8 cellular contexts compared by ENCODE assay signal in the genomic region with DNA sequence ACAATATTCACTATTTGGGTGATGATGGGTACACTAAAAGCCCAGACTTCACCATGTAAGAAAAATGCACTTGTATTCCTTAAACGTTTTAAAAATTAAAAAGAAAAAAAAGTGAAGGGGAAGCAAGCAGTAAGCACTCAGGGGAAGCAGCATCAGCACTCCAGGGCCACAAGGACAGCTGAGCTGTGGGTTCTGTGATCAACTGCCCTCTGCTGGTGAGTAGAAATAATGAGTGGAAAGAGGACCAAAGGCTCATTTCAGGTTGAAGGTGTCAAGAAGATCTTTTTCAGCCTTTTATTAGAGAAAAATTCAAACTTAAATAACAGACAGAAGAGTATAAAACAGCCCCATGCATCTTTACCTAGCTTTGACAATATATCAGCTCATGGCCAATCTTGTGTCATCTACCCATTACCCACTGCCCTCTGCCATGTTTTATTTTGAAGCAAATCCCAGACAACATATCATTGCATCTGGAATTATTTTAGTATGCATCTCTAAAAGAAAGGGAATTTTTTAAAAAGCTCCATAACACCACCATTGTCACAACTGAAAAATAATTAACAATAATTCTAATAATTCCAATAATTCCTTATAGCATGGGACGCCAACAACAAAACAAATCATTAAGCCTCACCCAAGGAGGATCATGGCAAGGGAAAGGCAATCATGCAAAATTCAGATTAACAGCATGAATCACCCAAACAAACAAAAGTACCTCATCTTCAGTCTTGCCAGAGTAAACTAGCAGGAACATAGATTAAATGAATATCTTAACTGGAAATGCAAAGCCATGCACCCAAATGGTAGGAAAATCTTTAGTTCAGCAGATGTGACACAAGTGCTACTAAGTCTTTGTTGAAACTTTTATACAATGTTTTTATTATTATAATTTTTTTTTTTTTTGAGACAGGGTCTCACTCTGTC. TPM values are rescaled to one million over a fixed set of nuclear protein-coding genes. Genes with fewer than 3 reads are reported as not detected.
A peak's percentile ranks its signal among the peaks of the same experiment; 100 is the strongest.
DNase-seq lines count a peak whose midpoint lies in the region; ATAC-seq and TF ChIP-seq lines count a peak whose summit lies in the region.

No MANE protein-coding gene starts in this region.

- POLR2A ChIA-PET in AG04449 (lab: Yijun Ruan, JAX), result no interaction called here
- POLR2A ChIA-PET in PC-9 (lab: Charles Lee; ENCODE audit: unreplicated experiment), result interaction anchor here (0.7 kb wide), 1 partner anchor 114 kb away, joined by 5 read pairs; no protein-coding TSS in a partner anchor

- CTCF ChIA-PET in AG04449 (lab: Yijun Ruan, JAX) (interaction anchor here (0.7 to 3.4 kb wide), 40 partner anchors 10 to 441 kb away, joined by 3 to 64 read pairs (median 4); no protein-coding TSS in a partner anchor), PC-9 (lab: Charles Lee) (interaction anchor here (0.6 to 0.8 kb wide), 2 partner anchors 10 to 141 kb away, joined by 3 to 6 read pairs; no protein-coding TSS in a partner anchor)

- TF ChIP-seq POLR2A in gastrocnemius medialis (IDR thresholded peaks at IDR 0.05), result no peak

- H4K20me1 ChIP-seq in PC-9 (ENCODE audit: insufficient read depth), result peaks cover 8% of the 10 kb centered on the region; the same call in 1 of the 2 replicates

- H3K36me3 ChIP-seq in PC-9 (ENCODE audit: low read depth), result peaks cover 20% of the 10 kb centered on the region
- H3K36me3 ChIP-seq in adipocyte (ENCODE audit: control insufficient read depth, insufficient read depth, low read length, severe bottlenecking), result peaks cover 78% of the 10 kb centered on the region
- peaks cover 0 to 62% of the 10 kb centered on the region in 2 donors for H3K36me3 ChIP-seq in gastrocnemius medialis

- H3K9me2 ChIP-seq in PC-9 (ENCODE audit: insufficient read depth), result no peaks in the 10 kb centered on the region

- ATAC-seq in HG03520 (IDR thresholded peaks at IDR 0.05; ENCODE audit: unreplicated experiment) (peak; percentile 60), left ventricle myocardium superior (peak; percentile 72), gastrocnemius medialis (peak in 1 of 2 donors; percentile 72), HG02763 (IDR thresholded peaks at IDR 0.05; ENCODE audit: unreplicated experiment) (no peak)

- no peaks in the 10 kb centered on the region for H3K79me2 ChIP-seq in PC-9 (ENCODE audit: low read depth)

- no peak overlapping the region for H3K4me2 ChIP-seq in PC-9

- peaks cover 2% of the 10 kb centered on the region; the same call in 1 of the 2 replicates for H3K4me1 ChIP-seq in PC-9 (replicated peaks; ENCODE audit: insufficient read depth)
- no peaks in the 10 kb centered on the region for H3K4me1 ChIP-seq in adipocyte (ENCODE audit: control insufficient read depth, insufficient read depth, low read length)
- H3K4me1 ChIP-seq in gastrocnemius medialis, result no peaks in the 10 kb centered on the region

- H3K4me3 ChIP-seq in AG04449 (ENCODE audit: low read depth, low read length) (no peak overlapping the region), PC-9 (no peak overlapping the region), adipocyte (ENCODE audit: low read length) (no peak overlapping the region), gastrocnemius medialis (no peak overlapping the region)

- H2AFZ ChIP-seq in PC-9, result no peak overlapping the region

- TF ChIP-seq CTCF in AG04449 (IDR thresholded peaks at IDR 0.05; ENCODE audit: insufficient read depth, low read length, missing control alignments) (peak; percentile 67), GM10266 (IDR thresholded peaks at IDR 0.05; ENCODE audit: control insufficient read depth, insufficient read depth, low read depth, missing control alignments) (peak; percentile 75), PC-9 (conservative IDR thresholded peaks at IDR 0.05) (peak; percentile 84), gastrocnemius medialis (IDR thresholded peaks at IDR 0.05 in 4 of 5, conservative IDR thresholded peaks at IDR 0.05 in 1 of 5) (peak; percentile 30 to 69 (median 61))

- H3K9me3 ChIP-seq in PC-9 (ENCODE audit: insufficient read depth, low read depth) (0 out of 2 replicates have a peak, but pooled peaks cover 4% of the 10 kb centered on the region), adipocyte (ENCODE audit: control insufficient read depth, low read length) (peaks cover 12% of the 10 kb centered on the region), gastrocnemius medialis (no peaks in the 10 kb centered on the region)

- in situ Hi-C loops in gastrocnemius medialis (cut with MboI; ENCODE audit: low sequenced_read_pairs in 4 of 4), result loop anchor here (5.0 to 10.0 kb wide), 4 partner anchors 139 to 429 kb away; no protein-coding TSS in a partner anchor

- intact Hi-C loops in PC-9 (cut with micrococcal nuclease; ENCODE audit: unreplicated experiment) (loop anchor here (1.0 to 5.0 kb wide), 3 partner anchors 87 to 425 kb away; no protein-coding TSS in a partner anchor), left ventricle myocardium superior (cut with micrococcal nuclease) (loop anchor here (10.0 kb wide), 1 partner anchor 149 kb away; no protein-coding TSS in a partner anchor), gastrocnemius medialis (cut with DNase I; ENCODE audit: low total_unique reads) (loop anchor here (2.0 to 5.0 kb wide), 2 partner anchors 152 to 423 kb away; no protein-coding TSS in a partner anchor)

- DNase-seq in AG04449 (ENCODE audit: low read depth, low spot score) (no peak), GM10266 (ENCODE audit: extremely low spot score) (peak; percentile 59), PC-9 (peak; percentile 15 to 44), adipocyte (ENCODE audit: low read depth) (peak; percentile 75), left ventricle myocardium superior (peak; percentile 31), gastrocnemius medialis (peak in 1 of 2 donors; percentile 8)

- H3K27me3 ChIP-seq in PC-9 (ENCODE audit: insufficient read depth, low read depth) (no peaks in the 10 kb centered on the region), adipocyte (replicated peaks; ENCODE audit: control insufficient read depth, insufficient read depth, low read length) (no peaks in the 10 kb centered on the region), gastrocnemius medialis (no peaks in the 10 kb centered on the region)

- H3K27ac ChIP-seq in PC-9, result no peak overlapping the region
- H3K27ac ChIP-seq in gastrocnemius medialis, result no peak overlapping the region

- H3F3A ChIP-seq in PC-9 (ENCODE audit: insufficient read depth, low read depth), result peaks cover 4% of the 10 kb centered on the region; the same call in 1 of the 2 replicates

- no TSS peak for BruUV-seq in PC-9 (replicated peaks; lab: Mats Ljungman, UMichigan)

- no peak overlapping the region for H3K9ac ChIP-seq in adipocyte (ENCODE audit: low read length)

RNA-seq across cellular contexts. Expression of gene TAMM41, which starts 42.4 kb away (rescaled TPM):
- total RNA-seq in PC-9 (2021) (23.9 and 25.3 TPM in 2 replicates), left ventricle myocardium superior (8.1 TPM), gastrocnemius medialis (1 to 10 TPM; 2.1 to 9.7 (median 3.8) TPM)
